ENCODE assay signal across 1 cellular context in the genomic region with DNA sequence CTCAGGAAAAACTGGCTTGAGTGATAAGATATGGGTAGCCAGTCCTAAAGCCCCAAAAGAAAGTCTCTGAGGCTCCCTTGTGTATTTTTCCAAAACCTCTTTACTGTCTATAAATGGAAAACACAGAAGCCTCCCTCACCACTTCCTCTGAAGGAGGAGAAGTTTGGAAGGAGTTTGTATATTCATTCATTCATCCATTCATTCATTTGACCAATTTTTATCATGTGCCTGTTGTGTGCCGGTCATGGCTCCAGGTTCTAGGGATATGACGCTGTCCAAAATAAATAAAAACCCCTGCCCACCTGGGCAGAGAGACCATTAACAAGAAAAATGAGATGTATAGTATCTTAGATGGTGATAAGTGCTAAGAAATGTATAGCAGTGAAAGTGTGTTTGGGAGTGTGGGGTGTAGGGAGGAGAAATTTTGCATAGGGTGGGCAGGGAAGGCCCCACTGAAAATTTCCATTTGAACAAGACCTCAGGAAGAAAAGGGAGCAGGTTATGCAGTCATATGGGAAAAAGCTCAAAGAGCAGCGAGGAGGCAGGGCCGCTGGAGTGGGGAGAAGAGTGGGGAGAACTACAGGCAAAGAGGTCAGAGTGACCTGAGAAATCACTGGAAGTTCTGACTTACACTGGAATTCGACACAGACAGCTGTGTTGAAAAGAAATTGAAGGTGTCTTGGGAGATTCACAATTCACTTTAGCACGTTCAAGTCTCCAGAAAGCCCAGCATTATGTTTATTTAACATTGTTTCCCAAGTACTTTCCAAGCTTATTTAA.
A peak's percentile ranks its signal among the peaks of the same experiment; 100 is the strongest.
TF ChIP-seq lines count a peak whose summit lies in the region.

No MANE protein-coding gene starts in this region.

TF ChIP-seq in HepG2, 621 proteins besides CTCF, POLR2A, EP300 and RAD21 (continues in another document):
- TF ChIP-seq, protein P1, sequence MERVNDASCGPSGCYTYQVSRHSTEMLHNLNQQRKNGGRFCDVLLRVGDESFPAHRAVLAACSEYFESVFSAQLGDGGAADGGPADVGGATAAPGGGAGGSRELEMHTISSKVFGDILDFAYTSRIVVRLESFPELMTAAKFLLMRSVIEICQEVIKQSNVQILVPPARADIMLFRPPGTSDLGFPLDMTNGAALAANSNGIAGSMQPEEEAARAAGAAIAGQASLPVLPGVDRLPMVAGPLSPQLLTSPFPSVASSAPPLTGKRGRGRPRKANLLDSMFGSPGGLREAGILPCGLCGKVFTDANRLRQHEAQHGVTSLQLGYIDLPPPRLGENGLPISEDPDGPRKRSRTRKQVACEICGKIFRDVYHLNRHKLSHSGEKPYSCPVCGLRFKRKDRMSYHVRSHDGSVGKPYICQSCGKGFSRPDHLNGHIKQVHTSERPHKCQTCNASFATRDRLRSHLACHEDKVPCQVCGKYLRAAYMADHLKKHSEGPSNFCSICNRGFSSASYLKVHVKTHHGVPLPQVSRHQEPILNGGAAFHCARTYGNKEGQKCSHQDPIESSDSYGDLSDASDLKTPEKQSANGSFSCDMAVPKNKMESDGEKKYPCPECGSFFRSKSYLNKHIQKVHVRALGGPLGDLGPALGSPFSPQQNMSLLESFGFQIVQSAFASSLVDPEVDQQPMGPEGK (CRISPR knock-in tag; IDR thresholded peaks at IDR 0.05) = 0 out of 2 replicates have a peak, but pooled peaks have one; percentile 17
- TF ChIP-seq SAFB2 (CRISPR knock-in tag; IDR thresholded peaks at IDR 0.05; ENCODE audit: borderline replicate concordance, low read depth) = peak; percentile 6; the same call in 1 of the 2 replicates
- TF ChIP-seq ZNF383 (CRISPR knock-in tag; IDR thresholded peaks at IDR 0.05; ENCODE audit: borderline replicate concordance) = 0 out of 2 replicates have a peak, but pooled peaks have one; percentile 55
- no peak for TF ChIP-seq DR1 (CRISPR knock-in tag; IDR thresholded peaks at IDR 0.05)
- TF ChIP-seq RNF219 (CRISPR knock-in tag; IDR thresholded peaks at IDR 0.05) = 0 out of 2 replicates have a peak, but pooled peaks have one; percentile 69
- no peak for TF ChIP-seq ATRX (CRISPR knock-in tag; IDR thresholded peaks at IDR 0.05; ENCODE audit: borderline replicate concordance)
- TF ChIP-seq MED1 (CRISPR knock-in tag; IDR thresholded peaks at IDR 0.05) = 0 out of 2 replicates have a peak, but pooled peaks have one; percentile 19
- TF ChIP-seq, protein P2, sequence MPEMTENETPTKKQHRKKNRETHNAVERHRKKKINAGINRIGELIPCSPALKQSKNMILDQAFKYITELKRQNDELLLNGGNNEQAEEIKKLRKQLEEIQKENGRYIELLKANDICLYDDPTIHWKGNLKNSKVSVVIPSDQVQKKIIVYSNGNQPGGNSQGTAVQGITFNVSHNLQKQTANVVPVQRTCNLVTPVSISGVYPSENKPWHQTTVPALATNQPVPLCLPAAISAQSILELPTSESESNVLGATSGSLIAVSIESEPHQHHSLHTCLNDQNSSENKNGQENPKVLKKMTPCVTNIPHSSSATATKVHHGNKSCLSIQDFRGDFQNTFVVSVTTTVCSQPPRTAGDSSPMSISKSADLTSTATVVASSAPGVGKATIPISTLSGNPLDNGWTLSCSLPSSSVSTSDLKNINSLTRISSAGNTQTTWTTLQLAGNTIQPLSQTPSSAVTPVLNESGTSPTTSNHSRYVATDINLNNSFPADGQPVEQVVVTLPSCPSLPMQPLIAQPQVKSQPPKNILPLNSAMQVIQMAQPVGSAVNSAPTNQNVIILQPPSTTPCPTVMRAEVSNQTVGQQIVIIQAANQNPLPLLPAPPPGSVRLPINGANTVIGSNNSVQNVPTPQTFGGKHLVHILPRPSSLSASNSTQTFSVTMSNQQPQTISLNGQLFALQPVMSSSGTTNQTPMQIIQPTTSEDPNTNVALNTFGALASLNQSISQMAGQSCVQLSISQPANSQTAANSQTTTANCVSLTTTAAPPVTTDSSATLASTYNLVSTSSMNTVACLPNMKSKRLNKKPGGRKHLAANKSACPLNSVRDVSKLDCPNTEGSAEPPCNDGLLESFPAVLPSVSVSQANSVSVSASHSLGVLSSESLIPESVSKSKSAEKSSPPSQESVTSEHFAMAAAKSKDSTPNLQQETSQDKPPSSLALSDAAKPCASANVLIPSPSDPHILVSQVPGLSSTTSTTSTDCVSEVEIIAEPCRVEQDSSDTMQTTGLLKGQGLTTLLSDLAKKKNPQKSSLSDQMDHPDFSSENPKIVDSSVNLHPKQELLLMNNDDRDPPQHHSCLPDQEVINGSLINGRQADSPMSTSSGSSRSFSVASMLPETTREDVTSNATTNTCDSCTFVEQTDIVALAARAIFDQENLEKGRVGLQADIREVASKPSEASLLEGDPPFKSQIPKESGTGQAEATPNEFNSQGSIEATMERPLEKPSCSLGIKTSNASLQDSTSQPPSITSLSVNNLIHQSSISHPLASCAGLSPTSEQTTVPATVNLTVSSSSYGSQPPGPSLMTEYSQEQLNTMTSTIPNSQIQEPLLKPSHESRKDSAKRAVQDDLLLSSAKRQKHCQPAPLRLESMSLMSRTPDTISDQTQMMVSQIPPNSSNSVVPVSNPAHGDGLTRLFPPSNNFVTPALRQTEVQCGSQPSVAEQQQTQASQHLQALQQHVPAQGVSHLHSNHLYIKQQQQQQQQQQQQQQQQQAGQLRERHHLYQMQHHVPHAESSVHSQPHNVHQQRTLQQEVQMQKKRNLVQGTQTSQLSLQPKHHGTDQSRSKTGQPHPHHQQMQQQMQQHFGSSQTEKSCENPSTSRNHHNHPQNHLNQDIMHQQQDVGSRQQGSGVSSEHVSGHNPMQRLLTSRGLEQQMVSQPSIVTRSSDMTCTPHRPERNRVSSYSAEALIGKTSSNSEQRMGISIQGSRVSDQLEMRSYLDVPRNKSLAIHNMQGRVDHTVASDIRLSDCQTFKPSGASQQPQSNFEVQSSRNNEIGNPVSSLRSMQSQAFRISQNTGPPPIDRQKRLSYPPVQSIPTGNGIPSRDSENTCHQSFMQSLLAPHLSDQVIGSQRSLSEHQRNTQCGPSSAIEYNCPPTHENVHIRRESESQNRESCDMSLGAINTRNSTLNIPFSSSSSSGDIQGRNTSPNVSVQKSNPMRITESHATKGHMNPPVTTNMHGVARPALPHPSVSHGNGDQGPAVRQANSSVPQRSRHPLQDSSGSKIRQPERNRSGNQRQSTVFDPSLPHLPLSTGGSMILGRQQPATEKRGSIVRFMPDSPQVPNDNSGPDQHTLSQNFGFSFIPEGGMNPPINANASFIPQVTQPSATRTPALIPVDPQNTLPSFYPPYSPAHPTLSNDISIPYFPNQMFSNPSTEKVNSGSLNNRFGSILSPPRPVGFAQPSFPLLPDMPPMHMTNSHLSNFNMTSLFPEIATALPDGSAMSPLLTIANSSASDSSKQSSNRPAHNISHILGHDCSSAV (CRISPR knock-in tag; IDR thresholded peaks at IDR 0.05; ENCODE audit: borderline replicate concordance) = no peak
- TF ChIP-seq ELF3 (CRISPR knock-in tag; IDR thresholded peaks at IDR 0.05) = no peak
- peak; percentile 59 for TF ChIP-seq HNF4A (CRISPR knock-in tag; IDR thresholded peaks at IDR 0.05)
- 0 out of 2 replicates have a peak, but pooled peaks have one; percentile 11 for TF ChIP-seq SOX5 (CRISPR knock-in tag; IDR thresholded peaks at IDR 0.05; ENCODE audit: borderline replicate concordance)
- TF ChIP-seq RARA (CRISPR knock-in tag; IDR thresholded peaks at IDR 0.05) = no peak
- TF ChIP-seq NCOA2 (CRISPR knock-in tag; IDR thresholded peaks at IDR 0.05) = peak; percentile 17; the same call in 1 of the 2 replicates
- TF ChIP-seq PCBP2 (optimal IDR thresholded peaks at IDR 0.05; ENCODE audit: low read depth, low read length, poor library complexity, severe bottlenecking) = peak; percentile 28
- TF ChIP-seq PCBP1 (IDR thresholded peaks at IDR 0.05; ENCODE audit: borderline replicate concordance, low read depth, low read length) = no peak
- TF ChIP-seq ELF4 (CRISPR knock-in tag; IDR thresholded peaks at IDR 0.05; ENCODE audit: borderline replicate concordance) = 0 out of 2 replicates have a peak, but pooled peaks have one; percentile 51
- no peak for TF ChIP-seq TERF1 (CRISPR knock-in tag; IDR thresholded peaks at IDR 0.05)
- TF ChIP-seq ASH2L (IDR thresholded peaks at IDR 0.05; ENCODE audit: insufficient read length, low read depth, low read length) = peak; percentile 36
- peak; percentile 3 for TF ChIP-seq TEAD3 (CRISPR knock-in tag; optimal IDR thresholded peaks at IDR 0.05; ENCODE audit: borderline replicate concordance)
- peak; percentile 43; the same call in 1 of the 2 replicates for TF ChIP-seq ZNF605 (CRISPR knock-in tag; IDR thresholded peaks at IDR 0.05)
- TF ChIP-seq MIXL1 (CRISPR knock-in tag; IDR thresholded peaks at IDR 0.05) = 0 out of 2 replicates have a peak, but pooled peaks have one; percentile 17
- peak; percentile 38; the same call in 1 of the 2 replicates for TF ChIP-seq TEF (CRISPR knock-in tag; IDR thresholded peaks at IDR 0.05)
- no peak for TF ChIP-seq ONECUT2 (CRISPR knock-in tag; IDR thresholded peaks at IDR 0.05)
- 0 out of 2 replicates have a peak, but pooled peaks have one; percentile 26 for TF ChIP-seq ZNF343 (CRISPR knock-in tag; IDR thresholded peaks at IDR 0.05)
- peak; percentile 25; the same call in 1 of the 2 replicates for TF ChIP-seq TFAP4 (IDR thresholded peaks at IDR 0.05; ENCODE audit: borderline replicate concordance, low read depth)
- TF ChIP-seq FOXJ3 (CRISPR knock-in tag; IDR thresholded peaks at IDR 0.05; ENCODE audit: borderline replicate concordance) = 0 out of 2 replicates have a peak, but pooled peaks have one; percentile 24
- TF ChIP-seq CHD4 (IDR thresholded peaks at IDR 0.05; ENCODE audit: borderline replicate concordance, low read length) = no peak
- 0 out of 2 replicates have a peak, but pooled peaks have one; percentile 66 for TF ChIP-seq GFI1 (CRISPR knock-in tag; IDR thresholded peaks at IDR 0.05; ENCODE audit: borderline replicate concordance)
- 0 out of 2 replicates have a peak, but pooled peaks have one; percentile 14 for TF ChIP-seq HMG20A (CRISPR knock-in tag; IDR thresholded peaks at IDR 0.05; ENCODE audit: borderline replicate concordance)
- no peak for TF ChIP-seq SIN3A (IDR thresholded peaks at IDR 0.05; ENCODE audit: borderline replicate concordance, low read depth, low read length)
- TF ChIP-seq CEBPG (CRISPR knock-in tag; IDR thresholded peaks at IDR 0.05) = no peak
- TF ChIP-seq LCORL (IDR thresholded peaks at IDR 0.05) = no peak
- TF ChIP-seq LCORL (CRISPR knock-in tag; IDR thresholded peaks at IDR 0.05) = no peak
- 0 out of 2 replicates have a peak, but pooled peaks have one; percentile 18 for TF ChIP-seq ZNF788 (CRISPR knock-in tag; IDR thresholded peaks at IDR 0.05; ENCODE audit: borderline replicate concordance)
- no peak for TF ChIP-seq SP2 (CRISPR knock-in tag; IDR thresholded peaks at IDR 0.05)
- TF ChIP-seq, protein P3, sequence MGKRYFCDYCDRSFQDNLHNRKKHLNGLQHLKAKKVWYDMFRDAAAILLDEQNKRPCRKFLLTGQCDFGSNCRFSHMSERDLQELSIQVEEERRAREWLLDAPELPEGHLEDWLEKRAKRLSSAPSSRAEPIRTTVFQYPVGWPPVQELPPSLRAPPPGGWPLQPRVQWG (CRISPR knock-in tag; IDR thresholded peaks at IDR 0.05; ENCODE audit: borderline replicate concordance, low read depth) = no peak
- TF ChIP-seq ZNF552 (CRISPR knock-in tag; IDR thresholded peaks at IDR 0.05; ENCODE audit: borderline replicate concordance) = no peak
- 0 out of 2 replicates have a peak, but pooled peaks have one; percentile 42 for TF ChIP-seq ZIK1 (CRISPR knock-in tag; IDR thresholded peaks at IDR 0.05; ENCODE audit: borderline replicate concordance, low read depth)
- TF ChIP-seq ZSCAN12 (CRISPR knock-in tag; IDR thresholded peaks at IDR 0.05) = 0 out of 2 replicates have a peak, but pooled peaks have one; percentile 36
- TF ChIP-seq FOXA1 (IDR thresholded peaks at IDR 0.05) = no peak
- TF ChIP-seq FOXA1 (CRISPR knock-in tag; IDR thresholded peaks at IDR 0.05) = no peak
- TF ChIP-seq ZSCAN9 (CRISPR knock-in tag; IDR thresholded peaks at IDR 0.05; ENCODE audit: borderline replicate concordance) = peak; percentile 63; the same call in 1 of the 2 replicates
- no peak for TF ChIP-seq IKZF1 (IDR thresholded peaks at IDR 0.05)
